ENCODE assay signal across 15 cellular contexts in genomic region chr15:67399925-67400324, GRCh38.
DNase-seq lines count a peak whose midpoint lies in the region; ATAC-seq, FAIRE-seq and TF ChIP-seq lines count a peak whose summit lies in the region.
"Had no signal": no experiment of that assay in that cellular context is flagged by ENCODE, and none has a peak within 500 bp of the region (broad histone marks: within the 10 kb centered on the region; RNA-seq: fewer than 3 reads in every experiment).

No MANE protein-coding gene starts in this region.

- no peaks in the 10 kb centered on the region for H3K9me1 ChIP-seq in K562 (ENCODE audit: control insufficient read depth, insufficient read depth, low read length)

- TF ChIP-seq RAD21 in K562 (CRISPR knock-in tag; conservative IDR thresholded peaks at IDR 0.05 in 1 of 2, IDR thresholded peaks at IDR 0.05 in 1 of 2), result no peak

- ATAC-seq in K562, result peak; percentile 80
- ATAC-seq in GM19035 (IDR thresholded peaks at IDR 0.05; ENCODE audit: unreplicated experiment), result no peak
- ATAC-seq: HCT116 had no signal

- POLR2A ChIA-PET in K562 (lab: Yijun Ruan, JAX), result interaction anchor here (0.6 to 1.0 kb wide), 5 partner anchors 14 to 1810 kb away, joined by 3 to 5 read pairs (median 3); no protein-coding TSS in a partner anchor

- no peaks in the 10 kb centered on the region for H3K27me3 ChIP-seq in K562 (ENCODE audit: control insufficient read depth in 2 of 2, insufficient read depth in 2 of 2, low read length in 2 of 2)
- no peaks in the 10 kb centered on the region for H3K27me3 ChIP-seq in hepatocyte
- no peaks in the 10 kb centered on the region for H3K27me3 ChIP-seq in small intestine (ENCODE audit: control insufficient read depth in 2 of 2, insufficient read depth in 2 of 2, low read length in 2 of 2)

- peak; percentile 17 for FAIRE-seq in GM12892 (lab: Jason Lieb, UNC)
- peak; percentile 93 for FAIRE-seq in K562 (lab: Jason Lieb, UNC)
- FAIRE-seq in small intestine (lab: Jason Lieb, UNC), result no peak
- FAIRE-seq: D721Med, H54 had no signal

- CTCF ChIA-PET in K562 (lab: Yijun Ruan, JAX; ENCODE audit: low intra/inter-chr PET ratio), result no interaction called here

- intact Hi-C loops in K562 (cut with micrococcal nuclease), result no loop called here

- H3K27ac ChIP-seq in K562 (ENCODE audit: extremely low read depth, low read depth, low read length), result peak overlapping the region; percentile 6; the same call in 1 of the 3 replicates
- no peak overlapping the region for H3K27ac ChIP-seq in hepatocyte
- no peak overlapping the region for H3K27ac ChIP-seq in small intestine (ENCODE audit: low read depth in 1 of 2, low read length in 1 of 2)

- no peak for TF ChIP-seq POLR2A in GM12892 (IDR thresholded peaks at IDR 0.05; ENCODE audit: low read depth, low read length)
- TF ChIP-seq POLR2A in K562 (conservative IDR thresholded peaks at IDR 0.05), result no peak

- no peak; the same call in 1 of the 2 replicates for TF ChIP-seq EP300 in K562 (IDR thresholded peaks at IDR 0.05; ENCODE audit: low read length)

- H3K9ac ChIP-seq in K562 (ENCODE audit: insufficient read depth in 1 of 2, low read depth in 2 of 2, low read length in 2 of 2), result 0 out of 4 replicates have a peak overlapping the region, but pooled peaks of 1 of the 2 experiments have one; percentile 29

- WGBS in K562 (ENCODE audit: insufficient coverage, low coverage, missing lambda C conversion rate), result 12% methylated on average over 4 of the region's 4 CpGs
- WGBS in hepatocyte (ENCODE audit: low lambda C conversion rate, missing lambda C conversion rate), result 33% methylated on average over 4 of the region's 4 CpGs
- WGBS in small intestine, 3 donors, result 33 to 74% (median 45%) methylated on average over 4 of the region's 4 CpGs

- H3K36me3 ChIP-seq in K562 (ENCODE audit: control insufficient read depth, insufficient read depth, low read length) (no peaks in the 10 kb centered on the region), hepatocyte (replicated peaks; ENCODE audit: insufficient read depth, low read depth) (no peaks in the 10 kb centered on the region), small intestine (ENCODE audit: control insufficient read depth in 2 of 2, insufficient read depth in 2 of 2, low read length in 2 of 2) (no peaks in the 10 kb centered on the region)

- no peaks in the 10 kb centered on the region for H3K9me2 ChIP-seq in hepatocyte (replicated peaks; ENCODE audit: insufficient read depth)

- H3K4me3 ChIP-seq in K562, result no peak overlapping the region
- H3K4me3 ChIP-seq in hepatocyte, result no peak overlapping the region
- H3K4me3 ChIP-seq in small intestine (ENCODE audit: low read depth in 1 of 2, low read length in 2 of 2), result no peak overlapping the region

- in situ Hi-C loops in K562 (cut with MboI), result no loop called here

- no peaks in the 10 kb centered on the region for H4K20me1 ChIP-seq in K562 (replicated peaks; ENCODE audit: control insufficient read depth, insufficient read depth, low read length)
- no peaks in the 10 kb centered on the region for H4K20me1 ChIP-seq in hepatocyte (ENCODE audit: insufficient read depth, poor library complexity, severe bottlenecking)

- H2AFZ ChIP-seq in K562 (ENCODE audit: low read depth, low read length) (peak overlapping the region; percentile 88), hepatocyte (peak overlapping the region; percentile 40)

- H3K4me1 ChIP-seq in K562 (replicated peaks in 1 of 2; ENCODE audit: control insufficient read depth in 2 of 2, insufficient read depth in 2 of 2, low read length in 2 of 2) (peaks cover 0 to 23% of the 10 kb centered on the region in 2 experiments; a peak in 3 of 5 replicates), hepatocyte (ENCODE audit: insufficient read depth) (peaks cover 4% of the 10 kb centered on the region), small intestine (ENCODE audit: control insufficient read depth in 2 of 2, insufficient read depth in 1 of 2, low read depth in 1 of 2, low read length in 1 of 2) (no peaks in the 10 kb centered on the region)

- no TSS peak for BruUV-seq in K562 (replicated peaks; lab: Mats Ljungman, UMichigan)

- no peaks in the 10 kb centered on the region for H3K79me2 ChIP-seq in K562 (ENCODE audit: control insufficient read depth, insufficient read depth, low read length)
- no peaks in the 10 kb centered on the region for H3K79me2 ChIP-seq in hepatocyte

- H3K9me3 ChIP-seq in K562 (replicated peaks; ENCODE audit: control insufficient read depth, insufficient read depth, low read depth, low read length) (no peaks in the 10 kb centered on the region), hepatocyte (ENCODE audit: low read depth) (no peaks in the 10 kb centered on the region), small intestine (ENCODE audit: control insufficient read depth, low read depth) (no peaks in the 10 kb centered on the region)

- no peak for TF ChIP-seq CTCF in K562 (IDR thresholded peaks at IDR 0.05 in 2 of 3, conservative IDR thresholded peaks at IDR 0.05 in 1 of 3; ENCODE audit: insufficient read depth in 2 of 3, low read depth in 1 of 3, low read length in 3 of 3)
- TF ChIP-seq CTCF in hepatocyte (IDR thresholded peaks at IDR 0.05; ENCODE audit: poor library complexity), result no peak

- DNase-seq in GM12892 (ENCODE audit: insufficient read length) (no peak), K562 (ENCODE audit: extremely low read depth in 1 of 4, low spot score in 3 of 4) (peak in 2 of 4 experiments; percentile 26 to 57), hepatocyte (ENCODE audit: low spot score) (peak; percentile 22), small intestine (peak; percentile 57), NCI-H2029 (lab: John Stamatoyannopoulos, UW) (no peak), NCI-H2196 treated with DMSO at 0.1 percent for 48 hours (lab: John Stamatoyannopoulos, UW; ENCODE audit: unreplicated experiment) (no peak)
- DNase-seq: C1 segment of cervical spinal cord; CD4-positive, alpha-beta memory T cell; DND-41; GDM1; KG1 had no signal

- H3K4me2 ChIP-seq in K562 (ENCODE audit: insufficient read depth, low read length) (peak overlapping the region; percentile 70), hepatocyte (peak overlapping the region; percentile 53)

TF ChIP-seq in K562, 482 proteins besides CTCF, POLR2A, EP300 and RAD21 (continues in another document):
- no peak for TF ChIP-seq ZFP36 (IDR thresholded peaks at IDR 0.05; ENCODE audit: low read depth, low read length, partially characterized antibody)
- peak; percentile 76; the same call in 1 of the 2 replicates for TF ChIP-seq ARID3A (IDR thresholded peaks at IDR 0.05; ENCODE audit: borderline replicate concordance, low read depth, low read length)
- TF ChIP-seq TAL1 (IDR thresholded peaks at IDR 0.05), result peak; percentile 32; the same call in 1 of the 2 replicates
- TF ChIP-seq ZNF316 (IDR thresholded peaks at IDR 0.05), result peak; percentile 97
- peak; percentile 86 for TF ChIP-seq MAFK (IDR thresholded peaks at IDR 0.05; ENCODE audit: low read length)
- TF ChIP-seq GATA2 (CRISPR knock-in tag; IDR thresholded peaks at IDR 0.05), result no peak
- TF ChIP-seq BDP1 (IDR thresholded peaks at IDR 0.05; ENCODE audit: insufficient read depth, insufficient read length), result no peak
- TF ChIP-seq, protein P1, sequence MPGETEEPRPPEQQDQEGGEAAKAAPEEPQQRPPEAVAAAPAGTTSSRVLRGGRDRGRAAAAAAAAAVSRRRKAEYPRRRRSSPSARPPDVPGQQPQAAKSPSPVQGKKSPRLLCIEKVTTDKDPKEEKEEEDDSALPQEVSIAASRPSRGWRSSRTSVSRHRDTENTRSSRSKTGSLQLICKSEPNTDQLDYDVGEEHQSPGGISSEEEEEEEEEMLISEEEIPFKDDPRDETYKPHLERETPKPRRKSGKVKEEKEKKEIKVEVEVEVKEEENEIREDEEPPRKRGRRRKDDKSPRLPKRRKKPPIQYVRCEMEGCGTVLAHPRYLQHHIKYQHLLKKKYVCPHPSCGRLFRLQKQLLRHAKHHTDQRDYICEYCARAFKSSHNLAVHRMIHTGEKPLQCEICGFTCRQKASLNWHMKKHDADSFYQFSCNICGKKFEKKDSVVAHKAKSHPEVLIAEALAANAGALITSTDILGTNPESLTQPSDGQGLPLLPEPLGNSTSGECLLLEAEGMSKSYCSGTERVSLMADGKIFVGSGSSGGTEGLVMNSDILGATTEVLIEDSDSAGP (CRISPR knock-in tag; IDR thresholded peaks at IDR 0.05), result peak; percentile 56; the same call in 1 of the 2 replicates
- peak; percentile 67; the same call in 1 of the 2 replicates for TF ChIP-seq JUND (IDR thresholded peaks at IDR 0.05; ENCODE audit: borderline replicate concordance, low read depth, low read length)
- peak; percentile 66; the same call in 1 of the 3 replicates for TF ChIP-seq JUND (tag; IDR thresholded peaks at IDR 0.05; ENCODE audit: borderline replicate concordance, low read depth, low read length)

Comparison
In these comparisons a context has a peak if more than half of its experiments do, and no peak if none do; other contexts are left out.
1. DNase-seq: peak in hepatocyte (single experiment) and small intestine (single experiment); none in GM12892 (single experiment), NCI-H2029 (single experiment) and NCI-H2196 treated with DMSO at 0.1 percent for 48 hours (single experiment).